In genomic region chr4:7760228-7760627, GRCh38 we compare ENCODE assay signal across 19 cellular contexts.
DNase-seq lines count a peak whose midpoint lies in the region; ATAC-seq and TF ChIP-seq lines count a peak whose summit lies in the region.
"Had no signal": no experiment of that assay in that cellular context is flagged by ENCODE, and none has a peak within 500 bp of the region (broad histone marks: within the 10 kb centered on the region; RNA-seq: fewer than 3 reads in every experiment).

No MANE protein-coding gene starts in this region.

- peaks cover 7% of the 10 kb centered on the region for H3K36me3 ChIP-seq in effector memory CD4-positive, alpha-beta T cell (ENCODE audit: control insufficient read depth, insufficient read depth, low read length)
- H3K36me3 ChIP-seq: cardiac muscle cell had no signal

- intact Hi-C loops in right cardiac atrium (cut with DNase I) = loop anchor here in 3 of 4 donors (5.0 kb wide), 1 partner anchor 42 kb away; no protein-coding TSS in a partner anchor
- intact Hi-C loops in cardiac septum (cut with DNase I) = loop anchor here (5.0 kb wide), 2 partner anchors 97 to 227 kb away; no protein-coding TSS in a partner anchor

- H3K9me3 Mint-ChIP-seq in stimulated activated effector memory CD8-positive, alpha-beta T cell treated with anti-CD3 and anti-CD28 coated beads, Interleukin-12 subunit alpha, Interleukin-12 subunit beta, amount 100 ng/mL, for 72 hours = no peaks in the 10 kb centered on the region
- H3K9me3 Mint-ChIP-seq in mesothelial cell of epicardium = no peaks in the 10 kb centered on the region

- no peaks in the 10 kb centered on the region for H3K27me3 ChIP-seq in right cardiac atrium (ENCODE audit: control insufficient read depth, insufficient read depth)
- H3K27me3 ChIP-seq in effector memory CD4-positive, alpha-beta T cell (replicated peaks; ENCODE audit: control insufficient read depth, insufficient read depth, low read length, poor library complexity, severe bottlenecking) = no peaks in the 10 kb centered on the region
- H3K27me3 ChIP-seq: cardiac muscle cell, esophagus squamous epithelium had no signal

- H3K4me1 ChIP-seq in right cardiac atrium (ENCODE audit: control insufficient read depth, insufficient read depth, low read length) = peaks cover 7% of the 10 kb centered on the region
- peaks cover 14% of the 10 kb centered on the region for H3K4me1 ChIP-seq in effector memory CD4-positive, alpha-beta T cell (ENCODE audit: control insufficient read depth, insufficient read depth, low read length, poor library complexity, severe bottlenecking)

- WGBS in right cardiac atrium = 85% methylated on average over 9 of the region's 9 CpGs

- H3K4me3 Mint-ChIP-seq in T-helper 17 cell = peak overlapping the region; percentile 90
- peak overlapping the region; percentile 74 for H3K4me3 Mint-ChIP-seq in stimulated activated effector memory CD8-positive, alpha-beta T cell treated with anti-CD3 and anti-CD28 coated beads, Interleukin-12 subunit alpha, Interleukin-12 subunit beta, amount 100 ng/mL, for 72 hours
- no peak overlapping the region for H3K4me3 Mint-ChIP-seq in mesothelial cell of epicardium

- peak; percentile 20 to 46 (median 36) for DNase-seq in right cardiac atrium
- no peak for DNase-seq in cardiac septum (ENCODE audit: low spot score)
- DNase-seq in T-helper 17 cell = no peak
- no peak for DNase-seq in effector memory CD4-positive, alpha-beta T cell
- DNase-seq in stimulated activated effector memory CD8-positive, alpha-beta T cell treated with anti-CD3 and anti-CD28 coated beads, Interleukin-12 subunit alpha, Interleukin-12 subunit beta, amount 100 ng/mL, for 72 hours (ENCODE audit: low spot score in 2 of 2) = no peak
- DNase-seq in mesothelial cell of epicardium (ENCODE audit: low spot score in 2 of 2, unreplicated experiment in 2 of 2) = no peak
- DNase-seq in DMS153 treated with DMSO at 0.1 percent for 48 hours (lab: John Stamatoyannopoulos, UW; ENCODE audit: unreplicated experiment) = no peak
- DNase-seq in medulla oblongata (ENCODE audit: extremely low spot score) = no peak
- DNase-seq: activated CD8-positive, alpha-beta memory T cell treated with anti-CD3 and anti-CD28 coated beads, Interleukin-2, amount 50 U/mL, for 4 hours; amniotic stem cell; esophagus squamous epithelium; head of caudate nucleus; KBM-7; mesendoderm; NCI-H1930 had no signal

- H3K27me3 Mint-ChIP-seq in T-helper 17 cell = no peaks in the 10 kb centered on the region
- H3K27me3 Mint-ChIP-seq in mesothelial cell of epicardium (ENCODE audit: low read depth) = no peaks in the 10 kb centered on the region
- H3K27me3 Mint-ChIP-seq: B cell had no signal

- ATAC-seq in right cardiac atrium = no peak
- no peak for ATAC-seq in T-helper 17 cell
- no peak for ATAC-seq in stimulated activated effector memory CD8-positive, alpha-beta T cell treated with anti-CD3 and anti-CD28 coated beads, Interleukin-12 subunit alpha, Interleukin-12 subunit beta, amount 100 ng/mL, for 72 hours
- ATAC-seq: HCT116 had no signal

- H3K4me3 ChIP-seq in right cardiac atrium (ENCODE audit: low read length) = no peak overlapping the region
- peak overlapping the region; percentile 52 for H3K4me3 ChIP-seq in effector memory CD4-positive, alpha-beta T cell (ENCODE audit: insufficient read depth, low read depth, low read length, poor library complexity, severe bottlenecking)
- H3K4me3 ChIP-seq: cardiac muscle cell had no signal

- H3K9me3 ChIP-seq in right cardiac atrium (ENCODE audit: control insufficient read depth, low read length) (no peaks in the 10 kb centered on the region), T-helper 17 cell (ENCODE audit: control insufficient read depth, low read length, poor library complexity, severe bottlenecking) (no peaks in the 10 kb centered on the region)
- no peaks in the 10 kb centered on the region for H3K9me3 ChIP-seq in effector memory CD4-positive, alpha-beta T cell (ENCODE audit: control insufficient read depth, low read length)
- H3K9me3 ChIP-seq: esophagus squamous epithelium had no signal

- no peaks in the 10 kb centered on the region for H3K36me3 Mint-ChIP-seq in T-helper 17 cell (ENCODE audit: low read depth)
- peaks cover 17% of the 10 kb centered on the region for H3K36me3 Mint-ChIP-seq in stimulated activated effector memory CD8-positive, alpha-beta T cell treated with anti-CD3 and anti-CD28 coated beads, Interleukin-12 subunit alpha, Interleukin-12 subunit beta, amount 100 ng/mL, for 72 hours
- H3K36me3 Mint-ChIP-seq in mesothelial cell of epicardium = peaks cover 25% of the 10 kb centered on the region

- no peak overlapping the region for H3K27ac ChIP-seq in right cardiac atrium (ENCODE audit: low read length)
- H3K27ac ChIP-seq in effector memory CD4-positive, alpha-beta T cell (ENCODE audit: insufficient read depth, low read length, poor library complexity, severe bottlenecking) = peak overlapping the region; percentile 72
- H3K27ac ChIP-seq: cardiac muscle cell, esophagus squamous epithelium, HL-60 had no signal

- no peak for TF ChIP-seq CTCF in mesothelial cell of epicardium (IDR thresholded peaks at IDR 0.05; ENCODE audit: unreplicated experiment)

- H3K4me1 Mint-ChIP-seq in T-helper 17 cell = peaks cover 13% of the 10 kb centered on the region
- peaks cover 23% of the 10 kb centered on the region for H3K4me1 Mint-ChIP-seq in stimulated activated effector memory CD8-positive, alpha-beta T cell treated with anti-CD3 and anti-CD28 coated beads, Interleukin-12 subunit alpha, Interleukin-12 subunit beta, amount 100 ng/mL, for 72 hours
- H3K4me1 Mint-ChIP-seq in mesothelial cell of epicardium = peaks cover 13% of the 10 kb centered on the region

- H3K27ac Mint-ChIP-seq in T-helper 17 cell (peak overlapping the region; percentile 94), mesothelial cell of epicardium (no peak overlapping the region)
- peak overlapping the region; percentile 97 for H3K27ac Mint-ChIP-seq in stimulated activated effector memory CD8-positive, alpha-beta T cell treated with anti-CD3 and anti-CD28 coated beads, Interleukin-12 subunit alpha, Interleukin-12 subunit beta, amount 100 ng/mL, for 72 hours
- H3K27ac Mint-ChIP-seq: B cell had no signal

Comparison
In these comparisons a context has a peak if more than half of its experiments do, and no peak if none do; other contexts are left out.
1. DNase-seq: peak in right cardiac atrium (3 of 3); none in cardiac septum (single experiment), T-helper 17 cell (0 of 3), effector memory CD4-positive, alpha-beta T cell (0 of 3), stimulated activated effector memory CD8-positive, alpha-beta T cell treated with anti-CD3 and anti-CD28 coated beads, Interleukin-12 subunit alpha, Interleukin-12 subunit beta, amount 100 ng/mL, for 72 hours (0 of 2), mesothelial cell of epicardium (0 of 2), DMS153 treated with DMSO at 0.1 percent for 48 hours (single experiment) and medulla oblongata (single experiment).